ENCODE assay signal across 8 cellular contexts in genomic region chr6:38570750-38571149, GRCh38.
DNase-seq lines count a peak whose midpoint lies in the region; ATAC-seq and FAIRE-seq lines count a peak whose summit lies in the region.

No MANE protein-coding gene starts in this region.

- FAIRE-seq in endometrium (lab: Jason Lieb, UNC) = peak; percentile 88

- no peak for ATAC-seq in HG02852 (IDR thresholded peaks at IDR 0.05; ENCODE audit: unreplicated experiment)

- peak; percentile 43 for DNase-seq in NCI-H510A treated with DMSO at 0.1 percent for 48 hours (lab: John Stamatoyannopoulos, UW)
- no peak for DNase-seq in NCI-H510A (lab: John Stamatoyannopoulos, UW)
- peak; percentile 43 for DNase-seq in NCI-H2196 (lab: John Stamatoyannopoulos, UW; ENCODE audit: unreplicated experiment)
- DNase-seq in renal cortical epithelial cell (ENCODE audit: low read depth) = peak; percentile 40
- DNase-seq in activated CD4-positive, CD25-positive, alpha-beta regulatory T cell treated with anti-CD3 and anti-CD28 coated beads, Interleukin-2, amount 50 U/mL, for 72 hours = no peak
- DNase-seq in hepatic stellate cell (ENCODE audit: low spot score) = no peak

Comparison
In these comparisons a context has a peak if more than half of its experiments do, and no peak if none do; other contexts are left out.
1. DNase-seq: peak in NCI-H510A treated with DMSO at 0.1 percent for 48 hours (single experiment), NCI-H2196 (single experiment) and renal cortical epithelial cell (single experiment); none in NCI-H510A (single experiment), activated CD4-positive, CD25-positive, alpha-beta regulatory T cell treated with anti-CD3 and anti-CD28 coated beads, Interleukin-2, amount 50 U/mL, for 72 hours (single experiment) and hepatic stellate cell (single experiment).